In genomic region chr21:41991659-41992058, GRCh38 we compare ENCODE assay signal across 36 cellular contexts.
"Had no signal": no experiment of that assay in that cellular context is flagged by ENCODE, and none has a peak within 500 bp of the region (broad histone marks: within the 10 kb centered on the region; RNA-seq: fewer than 3 reads in every experiment).

No MANE protein-coding gene starts in this region.

- H3K4me1 Mint-ChIP-seq: activated naive CD4-positive, alpha-beta T cell treated with anti-CD3 and anti-CD28 coated beads, Interleukin-2, amount 10 ng/mL, durations not matched to agents 7 days and 5 days; activated naive CD8-positive, alpha-beta T cell treated with anti-CD3 and anti-CD28 coated beads, Interleukin-2, amount 10 ng/mL, durations not matched to agents 7 days and 5 days; brain had no signal

- H3K27me3 Mint-ChIP-seq: activated naive CD4-positive, alpha-beta T cell treated with anti-CD3 and anti-CD28 coated beads, Interleukin-2, amount 10 ng/mL, durations not matched to agents 7 days and 5 days; activated naive CD4-positive, alpha-beta T cell treated with anti-CD3 and anti-CD28 coated beads, Interleukin-2, amount 50 U/mL, for 24 hours; activated naive CD8-positive, alpha-beta T cell; activated naive CD8-positive, alpha-beta T cell treated with anti-CD3 and anti-CD28 coated beads for 36 hours; activated naive CD8-positive, alpha-beta T cell treated with anti-CD3 and anti-CD28 coated beads, Interleukin-2, amount 10 ng/mL, durations not matched to agents 7 days and 5 days; activated naive CD8-positive, alpha-beta T cell treated with anti-CD3 and anti-CD28 coated beads, Interleukin-2, amount 50 U/mL, for 24 hours; activated T-cell treated with anti-CD3 and anti-CD28 coated beads, Interleukin-2, amount 50 U/mL, for 24 hours; activated T-helper 17 cell treated with anti-CD3 and anti-CD28 coated beads, Interleukin-2, amount 50 U/mL, for 72 hours; brain; central memory CD8-positive, alpha-beta T cell had no signal

- H3K4me1 ChIP-seq: adrenal gland, body of pancreas, breast epithelium had no signal

- ATAC-seq: activated naive CD4-positive, alpha-beta T cell treated with anti-CD3 and anti-CD28 coated beads, Interleukin-2, amount 50 U/mL, for 72 hours; activated naive CD8-positive, alpha-beta T cell treated with anti-CD3 and anti-CD28 coated beads, Interleukin-2, amount 50 U/mL, for 24 hours; activated T-cell treated with anti-CD3 and anti-CD28 coated beads, Interleukin-2, amount 50 U/mL, for 4 hours; activated T-cell treated with anti-CD3 and anti-CD28 coated beads, Interleukin-2, amount 50 U/mL, for 72 hours; activated T-helper 17 cell treated with anti-CD3 and anti-CD28 coated beads, Interleukin-2, amount 50 U/mL, for 72 hours; body of pancreas had no signal

- H3K36me3 ChIP-seq: breast epithelium had no signal

- H3K27ac ChIP-seq: adrenal gland, ascending aorta, body of pancreas, brain microvascular endothelial cell, breast epithelium, cardiac muscle cell had no signal

- H3K27me3 ChIP-seq: adrenal gland, ascending aorta, body of pancreas, brain microvascular endothelial cell, breast epithelium, cardiac muscle cell had no signal

- H3K27ac Mint-ChIP-seq: activated naive CD4-positive, alpha-beta T cell treated with anti-CD3 and anti-CD28 coated beads for 36 hours; activated naive CD4-positive, alpha-beta T cell treated with anti-CD3 and anti-CD28 coated beads, Interleukin-2, amount 50 U/mL, for 24 hours; activated naive CD8-positive, alpha-beta T cell; activated naive CD8-positive, alpha-beta T cell treated with anti-CD3 and anti-CD28 coated beads for 36 hours; activated naive CD8-positive, alpha-beta T cell treated with anti-CD3 and anti-CD28 coated beads, Interleukin-2, amount 10 ng/mL, durations not matched to agents 7 days and 5 days; activated naive CD8-positive, alpha-beta T cell treated with anti-CD3 and anti-CD28 coated beads, Interleukin-2, amount 50 U/mL, for 24 hours; activated T-cell treated with anti-CD3 and anti-CD28 coated beads, Interleukin-2, amount 50 U/mL, for 24 hours; activated T-cell treated with anti-CD3 and anti-CD28 coated beads, Interleukin-2, amount 50 U/mL, for 72 hours; activated T-helper 1 cell treated with anti-CD3 and anti-CD28 coated beads, Interleukin-12 subunit alpha, Interleukin-12 subunit beta, Interleukin-2, Interleukin-4 antibody, amounts not matched to agents 30 ng/mL and 10 ng/mL and 1 ng/mL, durations not matched to agents 14 hours and 24 hours and 36 hours; activated T-helper 17 cell treated with anti-CD3 and anti-CD28 coated beads, Interleukin-2, amount 50 U/mL, for 72 hours; activated T-helper 2 cell treated with anti-CD3 and anti-CD28 coated beads, Interferon-gamma antibody, Interleukin-2, Interleukin-4, amounts not matched to agents 10 μg/mL and 5 μg/mL and 100 μg/mL, durations not matched to agents 14 hours and 24 hours and 36 hours; brain had no signal

- H3K9me3 Mint-ChIP-seq: activated naive CD4-positive, alpha-beta T cell treated with anti-CD3 and anti-CD28 coated beads, Interleukin-2, amount 50 U/mL, for 24 hours; activated T-helper 17 cell treated with anti-CD3 and anti-CD28 coated beads, Interleukin-2, amount 50 U/mL, for 72 hours; central memory CD8-positive, alpha-beta T cell had no signal

- DNase-seq: activated effector memory CD4-positive, alpha-beta T cell treated with anti-CD3 and anti-CD28 coated beads, Interleukin-2, amount 50 U/mL, for 16 hours; activated effector memory CD4-positive, alpha-beta T cell treated with Interleukin-2 at 50 U/mL for 16 hours; activated gamma-delta T cell; activated gamma-delta T cell treated with Interleukin-2 at 50 U/mL for 16 hours; activated naive CD4-positive, alpha-beta T cell; activated naive CD4-positive, alpha-beta T cell treated with anti-CD3 and anti-CD28 coated beads for 36 hours; activated naive CD4-positive, alpha-beta T cell treated with anti-CD3 and anti-CD28 coated beads, Interleukin-2, amount 10 ng/mL, durations not matched to agents 7 days and 5 days; activated naive CD4-positive, alpha-beta T cell treated with anti-CD3 and anti-CD28 coated beads, Interleukin-2, amount 50 U/mL, for 16 hours; activated naive CD4-positive, alpha-beta T cell treated with Interleukin-2 at 50 U/mL for 16 hours; activated naive CD8-positive, alpha-beta T cell treated with anti-CD3 and anti-CD28 coated beads for 36 hours; activated naive CD8-positive, alpha-beta T cell treated with anti-CD3 and anti-CD28 coated beads, Interleukin-2, amount 10 ng/mL, durations not matched to agents 7 days and 5 days; activated naive CD8-positive, alpha-beta T cell treated with anti-CD3 and anti-CD28 coated beads, Interleukin-2, amount 50 U/mL, for 24 hours; activated T-cell treated with anti-CD3 and anti-CD28 coated beads, Interleukin-2, amount 50 U/mL, for 1 hour; activated T-cell treated with anti-CD3 and anti-CD28 coated beads, Interleukin-2, amount 50 U/mL, for 24 hours; activated T-cell treated with anti-CD3 and anti-CD28 coated beads, Interleukin-2, amount 50 U/mL, for 4 hours; activated T-cell treated with anti-CD3 and anti-CD28 coated beads, Interleukin-2, amount 50 U/mL, for 72 hours; adrenal gland; amniotic stem cell; amygdala; aorta; body of pancreas; brain microvascular endothelial cell; caudate nucleus; central memory CD4-positive, alpha-beta T cell; cerebellar nuclear complex had no signal

- H3K9me3 ChIP-seq: adrenal gland, ascending aorta, body of pancreas, breast epithelium had no signal

- H3K4me3 Mint-ChIP-seq: activated naive CD4-positive, alpha-beta T cell treated with anti-CD3 and anti-CD28 coated beads for 36 hours; activated naive CD4-positive, alpha-beta T cell treated with anti-CD3 and anti-CD28 coated beads, Interleukin-2, amount 10 ng/mL, durations not matched to agents 7 days and 5 days; activated naive CD4-positive, alpha-beta T cell treated with anti-CD3 and anti-CD28 coated beads, Interleukin-2, amount 50 U/mL, for 24 hours; activated naive CD8-positive, alpha-beta T cell; activated naive CD8-positive, alpha-beta T cell treated with anti-CD3 and anti-CD28 coated beads for 36 hours; activated naive CD8-positive, alpha-beta T cell treated with anti-CD3 and anti-CD28 coated beads, Interleukin-2, amount 10 ng/mL, durations not matched to agents 7 days and 5 days; activated naive CD8-positive, alpha-beta T cell treated with anti-CD3 and anti-CD28 coated beads, Interleukin-2, amount 50 U/mL, for 24 hours; activated T-cell treated with anti-CD3 and anti-CD28 coated beads, Interleukin-2, amount 50 U/mL, for 24 hours; activated T-cell treated with anti-CD3 and anti-CD28 coated beads, Interleukin-2, amount 50 U/mL, for 4 hours; activated T-cell treated with anti-CD3 and anti-CD28 coated beads, Interleukin-2, amount 50 U/mL, for 72 hours; activated T-helper 1 cell treated with anti-CD3 and anti-CD28 coated beads, Interleukin-12 subunit alpha, Interleukin-12 subunit beta, Interleukin-2, Interleukin-4 antibody, amounts not matched to agents 30 ng/mL and 10 ng/mL and 1 ng/mL, durations not matched to agents 14 hours and 24 hours and 36 hours; activated T-helper 17 cell treated with anti-CD3 and anti-CD28 coated beads, Interleukin-2, amount 50 U/mL, for 72 hours; brain; central memory CD8-positive, alpha-beta T cell had no signal

- H3K4me3 ChIP-seq: adrenal gland, ascending aorta, body of pancreas, breast epithelium, cardiac muscle cell had no signal
